ENCODE assay signal across 17 cellular contexts in the genomic region with DNA sequence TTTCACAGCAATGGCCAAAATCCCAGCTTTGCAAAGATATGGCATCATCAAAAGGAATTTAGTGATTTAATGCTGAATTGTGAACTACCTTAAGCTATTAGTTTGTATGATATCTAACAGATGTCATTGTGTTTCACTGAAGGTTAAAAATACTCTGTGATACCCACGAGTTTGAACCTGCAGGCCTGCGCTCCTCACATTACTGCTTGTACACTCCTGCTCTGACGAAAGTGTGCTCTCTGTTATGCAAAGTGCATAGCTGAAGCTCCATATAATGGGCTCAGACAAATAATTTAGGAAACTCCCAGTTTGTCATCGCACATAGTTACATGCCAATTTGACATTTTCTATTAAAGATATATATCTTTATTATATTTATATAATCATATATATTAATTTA. TPM values are rescaled to one million over a fixed set of nuclear protein-coding genes. Genes with fewer than 3 reads are reported as not detected.
DNase-seq lines count a peak whose midpoint lies in the region; ATAC-seq, FAIRE-seq and TF ChIP-seq lines count a peak whose summit lies in the region.
"Had no signal": no experiment of that assay in that cellular context is flagged by ENCODE, and none has a peak within 500 bp of the region (broad histone marks: within the 10 kb centered on the region; RNA-seq: fewer than 3 reads in every experiment).

No MANE protein-coding gene starts in this region.

- H3K27me3 Mint-ChIP-seq in memory B cell = no peaks in the 10 kb centered on the region
- no peaks in the 10 kb centered on the region; the same call in 1 of the 2 replicates for H3K27me3 Mint-ChIP-seq in HFFc6 (ENCODE audit: insufficient read depth)

- H3K27me3 ChIP-seq in OCI-LY1 (ENCODE audit: insufficient read depth, low read length) (no peaks in the 10 kb centered on the region), dorsolateral prefrontal cortex (no peaks in the 10 kb centered on the region)

- no peaks in the 10 kb centered on the region for H3K36me3 Mint-ChIP-seq in memory B cell
- no peaks in the 10 kb centered on the region for H3K36me3 Mint-ChIP-seq in HFFc6 (ENCODE audit: low read depth)

- H3K4me2 ChIP-seq in OCI-LY1 (ENCODE audit: low read length) = peak overlapping the region; percentile 39; the same call in 1 of the 2 replicates

- TF ChIP-seq CTCF in OCI-LY1 (IDR thresholded peaks at IDR 0.05; ENCODE audit: low read length) (no peak), dorsolateral prefrontal cortex (IDR thresholded peaks at IDR 0.05 in 54 of 56, conservative IDR thresholded peaks at IDR 0.05 in 2 of 56; ENCODE audit: low read depth in 1 of 56, partially characterized antibody in 56 of 56) (no peak), HFFc6 (IDR thresholded peaks at IDR 0.05) (no peak)

- peaks cover 20% of the 10 kb centered on the region for H3K79me2 ChIP-seq in OCI-LY1 (ENCODE audit: insufficient read depth, low read length)

- no peak overlapping the region for H3K9ac ChIP-seq in OCI-LY1 (ENCODE audit: low read length)
- H3K9ac ChIP-seq: GM23248 had no signal

- H3K4me1 ChIP-seq in OCI-LY1 (ENCODE audit: insufficient read depth, low read length, severe bottlenecking) = peaks cover 82% of the 10 kb centered on the region

- H3K4me3 Mint-ChIP-seq in memory B cell = peak overlapping the region; percentile 59
- no peak overlapping the region for H3K4me3 Mint-ChIP-seq in HFFc6

- peak overlapping the region; percentile 93 for H3K27ac ChIP-seq in OCI-LY1 (ENCODE audit: low read depth, low read length, poor library complexity, severe bottlenecking)
- H3K27ac ChIP-seq in dorsolateral prefrontal cortex = peak overlapping the region in 10 of 59 donors; percentile 1 to 64 (median 16)
- H3K27ac ChIP-seq: C4-2B, GM23248 had no signal

- no peak for DNase-seq in GM18507 (ENCODE audit: extremely low spot score, insufficient read length, low read depth)
- no peak for DNase-seq in memory B cell (ENCODE audit: low spot score in 2 of 2)
- no peak for DNase-seq in dorsolateral prefrontal cortex
- DNase-seq in T-helper 9 cell = no peak
- DNase-seq in HFFc6 = no peak
- DNase-seq: Caco-2, DMS53, GM23248, Kasumi-1, NCI-H1417 treated with DMSO at 0.1 percent for 48 hours, NCI-H2029, NCI-H2171 treated with DMSO at 0.1 percent for 48 hours, NCI-H774 had no signal

- no peaks in the 10 kb centered on the region for H3K9me2 ChIP-seq in OCI-LY1 (ENCODE audit: low read depth, low read length)

- H3K9me3 Mint-ChIP-seq in memory B cell (no peaks in the 10 kb centered on the region), HFFc6 (no peaks in the 10 kb centered on the region)

- H4K20me1 ChIP-seq in OCI-LY1 (ENCODE audit: insufficient read depth, low read length) = no peaks in the 10 kb centered on the region

- no peak for ATAC-seq in memory B cell (ENCODE audit: low read depth)
- ATAC-seq in HG03469 (IDR thresholded peaks at IDR 0.05; ENCODE audit: unreplicated experiment) = no peak
- ATAC-seq: HepG2 had no signal

- intact Hi-C loops in dorsolateral prefrontal cortex (cut with DNase I) = no loop called here

- no peaks in the 10 kb centered on the region for H3K36me3 ChIP-seq in OCI-LY1 (ENCODE audit: insufficient read depth, low read length)

- peaks cover 46% of the 10 kb centered on the region for H3K4me1 Mint-ChIP-seq in memory B cell
- peaks cover 56% of the 10 kb centered on the region for H3K4me1 Mint-ChIP-seq in HFFc6 (ENCODE audit: low read depth)

- no peaks in the 10 kb centered on the region for H3K9me3 ChIP-seq in OCI-LY1 (ENCODE audit: low read length)
- H3K9me3 ChIP-seq: Caco-2 had no signal

- FAIRE-seq in GM18507 (lab: Jason Lieb, UNC) = peak; percentile 18
- FAIRE-seq: HepG2 had no signal

- H3K27ac Mint-ChIP-seq in memory B cell (peak overlapping the region; percentile 85), HFFc6 (no peak overlapping the region)

- peaks cover 6% of the 10 kb centered on the region; the same call in 1 of the 2 replicates for H3F3A ChIP-seq in OCI-LY1 (ENCODE audit: insufficient read depth, low read length)

- H2AFZ ChIP-seq in OCI-LY1 (ENCODE audit: low read length) = no peak overlapping the region
- H2AFZ ChIP-seq: GM23248 had no signal

- H3K4me3 ChIP-seq in OCI-LY1 (ENCODE audit: low read depth, low read length, poor library complexity, severe bottlenecking) = peak overlapping the region; percentile 5
- H3K4me3 ChIP-seq in dorsolateral prefrontal cortex = no peak overlapping the region
- H3K4me3 ChIP-seq: GM23248 had no signal

RNA-seq across cellular contexts. Expression of gene SPPL3, which starts 52.2 kb away (rescaled TPM):
- total RNA-seq in dorsolateral prefrontal cortex = 100 to 1,000 TPM in 1 of 120 experiments, 10 to 100 TPM in 119; 50.6 to 111 (median 72.4) TPM
- total RNA-seq in HFFc6 (2021; fragmentation: NEBNext Ultra II Directional; extraction: Animal tissue kit (Norgen Biotek cat#: 25700)) = 10 to 100 TPM; 35.3 to 59.1 (median 47.1) TPM
